19 cellular contexts compared by ENCODE assay signal in the genomic region with DNA sequence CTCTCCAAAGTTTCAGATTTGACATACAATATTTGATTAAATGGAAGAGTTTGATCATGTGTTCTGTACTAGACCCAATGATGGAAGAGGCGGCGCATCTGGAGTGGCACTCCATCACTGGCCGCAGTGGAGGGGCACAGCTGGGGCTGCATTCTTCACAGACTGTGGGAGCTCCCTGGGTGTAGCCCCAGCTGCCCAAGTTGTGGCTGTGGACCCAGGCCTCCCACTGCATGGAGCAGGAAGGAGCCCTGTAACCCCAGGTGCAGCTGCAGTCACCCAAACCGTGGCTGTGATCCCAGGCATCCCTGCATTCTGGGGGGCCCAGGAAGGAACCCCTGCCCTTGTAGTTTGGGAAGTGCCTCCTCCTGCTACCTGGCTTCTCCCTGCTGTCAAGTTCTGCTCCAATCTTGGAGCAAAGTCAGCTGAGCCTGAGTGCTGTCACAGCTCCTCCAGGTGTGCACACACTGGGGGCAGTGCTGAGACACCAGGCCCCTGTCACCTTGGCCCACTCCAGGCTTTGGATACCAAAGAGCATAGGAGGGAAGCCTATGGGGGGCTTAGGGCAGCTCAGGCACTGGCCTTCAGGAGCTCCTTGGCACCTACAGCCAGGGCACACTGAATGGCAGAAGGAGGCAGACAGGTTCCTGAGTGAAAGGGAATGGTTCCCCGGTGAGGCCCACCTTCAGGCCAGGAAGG.
DNase-seq lines count a peak whose midpoint lies in the region; ATAC-seq, FAIRE-seq and TF ChIP-seq lines count a peak whose summit lies in the region.
"Had no signal": no experiment of that assay in that cellular context is flagged by ENCODE, and none has a peak within 500 bp of the region (broad histone marks: within the 10 kb centered on the region; RNA-seq: fewer than 3 reads in every experiment).

No MANE protein-coding gene starts in this region.

- H3K36me3 ChIP-seq in RWPE2 (ENCODE audit: low read depth) (no peaks in the 10 kb centered on the region), spleen (no peaks in the 10 kb centered on the region), aorta (ENCODE audit: control insufficient read depth in 1 of 2, insufficient read depth in 2 of 2, low read length in 1 of 2) (no peaks in the 10 kb centered on the region), transverse colon (no peaks in the 10 kb centered on the region)
- H3K36me3 ChIP-seq: HAP-1 had no signal

- ATAC-seq in RWPE2 (ENCODE audit: low read depth) (no peak), esophagus mucosa (peak; percentile 17), aorta (ENCODE audit: low FRiP score) (peak; percentile 29)
- ATAC-seq: GM12878, GM23338 had no signal

- H3K4me1 ChIP-seq in RWPE2 (ENCODE audit: insufficient read depth, poor library complexity, severe bottlenecking) (no peaks in the 10 kb centered on the region), spleen (no peaks in the 10 kb centered on the region), aorta (ENCODE audit: control insufficient read depth in 1 of 2, insufficient read depth in 2 of 2, low read length in 2 of 2) (no peaks in the 10 kb centered on the region), transverse colon (no peaks in the 10 kb centered on the region)
- H3K4me1 ChIP-seq: HAP-1 had no signal

- H3K4me3 ChIP-seq in RWPE2 (ENCODE audit: severe bottlenecking) (no peak overlapping the region), spleen (no peak overlapping the region), aorta (ENCODE audit: low read length in 2 of 2) (no peak overlapping the region), transverse colon (no peak overlapping the region)
- H3K4me3 ChIP-seq: GM12878, GM23338, HAP-1 had no signal

- intact Hi-C loops in spleen (cut with DNase I; ENCODE audit: low total_unique reads), result no loop called here
- intact Hi-C loops in aorta (cut with DNase I), result no loop called here
- intact Hi-C loops in transverse colon (cut with DNase I; ENCODE audit: low total_unique reads), result no loop called here

- no peaks in the 10 kb centered on the region for H3K9me3 ChIP-seq in RWPE2 (ENCODE audit: severe bottlenecking)
- H3K9me3 ChIP-seq in spleen, result peaks cover 0 to 11% (median 0%) of the 10 kb centered on the region in 8 donors
- H3K9me3 ChIP-seq in aorta (ENCODE audit: control insufficient read depth, low read length), result no peaks in the 10 kb centered on the region
- H3K9me3 ChIP-seq in transverse colon, result no peaks in the 10 kb centered on the region
- H3K9me3 ChIP-seq: HAP-1 had no signal

- 81 to 92% (median 90%) methylated on average over 5 of the region's 5 CpGs for WGBS in spleen, 5 donors
- 94 to 95% methylated on average over 5 of the region's 5 CpGs for WGBS in aorta, 2 donors
- 80% methylated on average over 5 of the region's 5 CpGs; no CpG with 5 or more reads in 1 of the 2 donors for WGBS in transverse colon (ENCODE audit: low coverage in 1 of 2), 2 donors

- FAIRE-seq in RCC 7860 (lab: Jason Lieb, UNC), result no peak
- FAIRE-seq: D721Med, GM12878 had no signal

- H3K27ac ChIP-seq in RWPE2 (ENCODE audit: poor library complexity, severe bottlenecking) (no peak overlapping the region), spleen (no peak overlapping the region), aorta (ENCODE audit: low read depth in 1 of 2, low read length in 2 of 2) (no peak overlapping the region), caudate nucleus (ENCODE audit: low read depth, low read length) (no peak overlapping the region), transverse colon (no peak overlapping the region)

- TF ChIP-seq EP300 in transverse colon (IDR thresholded peaks at IDR 0.05; ENCODE audit: low read depth), result no peak

- DNase-seq in RWPE2 (ENCODE audit: low spot score), result peak; percentile 33
- peak; percentile 67 for DNase-seq in spleen
- DNase-seq in aorta, result no peak
- no peak for DNase-seq in caudate nucleus (lab: John Stamatoyannopoulos, UW)
- no peak for DNase-seq in transverse colon
- DNase-seq in stimulated activated CD8-positive, alpha-beta memory T cell treated with anti-CD3 and anti-CD28 coated beads, Interleukin-4, amount 100 ng/mL, for 48 hours, result no peak
- DNase-seq in RCC 7860 (ENCODE audit: low spot score), result no peak
- DNase-seq: C1 segment of cervical spinal cord; CD4-positive, alpha-beta T cell; DMS 273 treated with DMSO at 0.1 percent for 48 hours; DMS79; EL; GDM1; HFFc6 had no signal

- H3K27me3 ChIP-seq in RWPE2 (ENCODE audit: insufficient read depth, poor library complexity, severe bottlenecking), result no peaks in the 10 kb centered on the region
- H3K27me3 ChIP-seq in spleen (replicated peaks in 1 of 7), result no peaks in the 10 kb centered on the region
- no peaks in the 10 kb centered on the region for H3K27me3 ChIP-seq in aorta (ENCODE audit: control insufficient read depth in 1 of 2, insufficient read depth in 2 of 2, low read length in 1 of 2)
- no peaks in the 10 kb centered on the region for H3K27me3 ChIP-seq in transverse colon

- no peak for TF ChIP-seq CTCF in RWPE2 (IDR thresholded peaks at IDR 0.05; ENCODE audit: poor library complexity, severe bottlenecking)
- no peak for TF ChIP-seq CTCF in spleen (IDR thresholded peaks at IDR 0.05 in 8 of 11, conservative IDR thresholded peaks at IDR 0.05 in 3 of 11)
- TF ChIP-seq CTCF in transverse colon (IDR thresholded peaks at IDR 0.05), result no peak

- TF ChIP-seq POLR2A in spleen (IDR thresholded peaks at IDR 0.05) (no peak), transverse colon (IDR thresholded peaks at IDR 0.05) (no peak)

- in situ Hi-C loops in transverse colon (cut with MboI; ENCODE audit: low pct_ligation_motif_present in 1 of 4, low pct_unique_long_range_greater_than_20kb in 1 of 4, low sequenced_read_pairs in 3 of 4), result no loop called here

Comparison
In these comparisons a context has a peak if more than half of its experiments do, and no peak if none do; other contexts are left out.
1. DNase-seq: peak in RWPE2 (single experiment) and spleen (single experiment); none in aorta (0 of 2), caudate nucleus (0 of 61), transverse colon (single experiment), stimulated activated CD8-positive, alpha-beta memory T cell treated with anti-CD3 and anti-CD28 coated beads, Interleukin-4, amount 100 ng/mL, for 48 hours (single experiment) and RCC 7860 (single experiment).